In the genomic region with DNA sequence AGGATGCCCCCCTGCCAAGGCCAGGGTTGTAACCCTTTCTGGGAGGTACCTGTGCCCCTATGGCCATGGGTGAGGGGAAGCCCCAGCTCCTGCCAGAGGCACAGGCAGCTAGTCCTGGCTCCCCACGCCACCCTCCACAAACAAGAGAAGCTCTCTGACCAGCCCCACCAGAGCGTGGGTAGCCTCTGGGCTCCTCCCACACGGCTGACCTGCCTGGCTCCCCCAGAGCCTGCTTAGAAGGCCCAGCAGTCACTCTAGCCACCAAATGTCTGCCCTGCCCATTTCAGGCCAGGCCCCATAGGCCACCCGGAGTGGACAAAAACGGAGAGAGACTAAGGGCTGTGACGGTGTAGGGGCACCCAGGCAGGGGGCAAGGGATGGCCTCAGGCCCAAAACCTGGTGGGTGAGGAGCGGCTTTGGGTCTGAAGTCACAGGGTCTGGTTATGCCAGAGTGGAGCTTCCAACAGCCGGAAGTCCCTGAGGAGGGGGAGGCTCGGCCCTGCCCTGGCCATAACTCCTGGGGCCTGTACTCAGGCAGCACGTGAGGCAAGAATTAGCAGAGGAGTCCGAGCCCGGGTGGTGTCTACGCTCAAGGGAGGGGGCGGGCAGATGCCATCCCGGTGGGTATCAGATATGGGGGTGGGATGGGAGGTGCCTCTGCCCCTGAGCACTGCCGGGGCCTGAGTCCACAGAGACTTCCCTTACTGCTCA, we compare ENCODE assay signal across 19 cellular contexts.
DNase-seq lines count a peak whose midpoint lies in the region; ATAC-seq, FAIRE-seq and TF ChIP-seq lines count a peak whose summit lies in the region.
"Had no signal": no experiment of that assay in that cellular context is flagged by ENCODE, and none has a peak within 500 bp of the region (broad histone marks: within the 10 kb centered on the region; RNA-seq: fewer than 3 reads in every experiment).

No MANE protein-coding gene starts in this region.

- in situ Hi-C loops in IMR-90 (cut with MboI; ENCODE audit: low sequenced_read_pairs) = no loop called here
- in situ Hi-C loops in HepG2 (cut with HindIII; ENCODE audit: extremely low pct_ligation_motif_present, low pct_unique_long_range_greater_than_20kb) = no loop called here
- in situ Hi-C loops in ACHN (cut with HindIII; ENCODE audit: low pct_ligation_motif_present, low pct_unique_long_range_greater_than_20kb, low sequenced_read_pairs) = no loop called here

- no peak overlapping the region for H2BK20ac ChIP-seq in IMR-90 (ENCODE audit: low read depth, low read length)

- no peak overlapping the region for H3K23ac ChIP-seq in IMR-90 (ENCODE audit: low read depth, low read length)

- WGBS in IMR-90 (ENCODE audit: extremely low coverage in 2 of 2, insufficient read length in 1 of 2), 2 experiments = 92% methylated on average over 8 of the region's 16 CpGs; no CpG with 5 or more reads in 1 of the 2 experiments
- WGBS in HepG2 (ENCODE audit: low lambda C conversion rate) = 53% methylated on average over 10 of the region's 16 CpGs

- H3K4ac ChIP-seq in IMR-90 (ENCODE audit: low read depth, low read length) = no peak overlapping the region

- no peaks in the 10 kb centered on the region for H3K36me3 Mint-ChIP-seq in stimulated activated effector memory CD8-positive, alpha-beta T cell treated with anti-CD3 and anti-CD28 coated beads, Interleukin-12 subunit alpha, Interleukin-12 subunit beta, amount 100 ng/mL, for 72 hours
- H3K36me3 Mint-ChIP-seq: activated naive CD4-positive, alpha-beta T cell treated with anti-CD3 and anti-CD28 coated beads, Interleukin-2, amount 10 ng/mL, durations not matched to agents 7 days and 5 days; natural killer cell treated with Interleukin-12 subunit alpha and Interleukin-12 subunit beta and Interleukin-15 and Interleukin-18, amount 100 ng/mL, for 72 hours had no signal

- no peak overlapping the region for H3K56ac ChIP-seq in IMR-90 (ENCODE audit: extremely low read depth, insufficient read depth, low read length)

- BruUV-seq in IMR-90 (replicated peaks; lab: Mats Ljungman, UMichigan) (no TSS peak), HepG2 (replicated peaks; lab: Mats Ljungman, UMichigan) (no TSS peak)

- dilution Hi-C loops in IMR-90 (cut with HindIII; ENCODE audit: low sequenced_read_pairs, unreplicated experiment) = no loop called here

- no peak overlapping the region for H3K14ac ChIP-seq in IMR-90 (replicated peaks; ENCODE audit: low read depth, low read length)

- H3K27ac ChIP-seq in IMR-90 (ENCODE audit: insufficient read depth, low read length) = no peak overlapping the region
- no peak overlapping the region for H3K27ac ChIP-seq in HepG2 (ENCODE audit: extremely low read length, insufficient read depth, low read length)
- H3K27ac ChIP-seq: coronary artery, SJSA1, spleen had no signal

- H3K36me3 ChIP-seq in IMR-90 (ENCODE audit: control insufficient read depth, insufficient read depth, low read length) (no peaks in the 10 kb centered on the region), HepG2 (replicated peaks in 1 of 2; ENCODE audit: control insufficient read depth in 1 of 2, insufficient read depth in 2 of 2, low read length in 2 of 2) (no peaks in the 10 kb centered on the region)
- H3K36me3 ChIP-seq: SJSA1 had no signal

- no peak overlapping the region for H2BK15ac ChIP-seq in IMR-90 (ENCODE audit: low read depth, low read length)

- TF ChIP-seq CTCF in IMR-90 (conservative IDR thresholded peaks at IDR 0.05; ENCODE audit: low read depth, low read length) (no peak), HepG2 (CRISPR knock-in tag; IDR thresholded peaks at IDR 0.05) (no peak)

- H2AK5ac ChIP-seq in IMR-90 (ENCODE audit: low read depth, low read length) = no peak overlapping the region

- H3K9me3 Mint-ChIP-seq in stimulated activated effector memory CD8-positive, alpha-beta T cell treated with anti-CD3 and anti-CD28 coated beads, Interleukin-12 subunit alpha, Interleukin-12 subunit beta, amount 100 ng/mL, for 72 hours = no peaks in the 10 kb centered on the region
- H3K9me3 Mint-ChIP-seq: activated naive CD4-positive, alpha-beta T cell treated with anti-CD3 and anti-CD28 coated beads, Interleukin-2, amount 10 ng/mL, durations not matched to agents 7 days and 5 days; activated T-cell treated with anti-CD3 and anti-CD28 coated beads, Interleukin-2, amount 50 U/mL, for 24 hours; natural killer cell treated with Interleukin-12 subunit alpha and Interleukin-12 subunit beta and Interleukin-15 and Interleukin-18, amount 100 ng/mL, for 72 hours had no signal

- H3K4me1 ChIP-seq in IMR-90 (ENCODE audit: control insufficient read depth, insufficient read depth, low read length) = no peaks in the 10 kb centered on the region
- peaks cover 13% of the 10 kb centered on the region for H3K4me1 ChIP-seq in HepG2 (ENCODE audit: insufficient read depth, low read length)
- H3K4me1 ChIP-seq: SJSA1 had no signal

- TF ChIP-seq RAD21 in IMR-90 (IDR thresholded peaks at IDR 0.05; ENCODE audit: low read length) = no peak
- TF ChIP-seq RAD21 in HepG2 (CRISPR knock-in tag; IDR thresholded peaks at IDR 0.05) = no peak

- TF ChIP-seq POLR2A in IMR-90 (IDR thresholded peaks at IDR 0.05; ENCODE audit: low read depth, low read length) (no peak), HepG2 (IDR thresholded peaks at IDR 0.05; ENCODE audit: insufficient read depth in 1 of 2, low read depth in 2 of 2, low read length in 2 of 2) (no peak)

- H3K9ac ChIP-seq in IMR-90 (ENCODE audit: low read depth, low read length) = no peak overlapping the region
- no peak overlapping the region for H3K9ac ChIP-seq in HepG2 (ENCODE audit: insufficient read depth, low read depth, low read length)

- H3K4me2 ChIP-seq in IMR-90 (ENCODE audit: low read depth, low read length) = no peak overlapping the region
- no peak overlapping the region for H3K4me2 ChIP-seq in HepG2 (ENCODE audit: low read depth, low read length)

- H2BK5ac ChIP-seq in IMR-90 (ENCODE audit: low read depth, low read length, poor library complexity, severe bottlenecking) = no peak overlapping the region

- no peaks in the 10 kb centered on the region for H3K79me2 ChIP-seq in HepG2 (ENCODE audit: insufficient read depth, low read length)

- FAIRE-seq in HepG2 (lab: Jason Lieb, UNC) = no peak
- FAIRE-seq: endometrium had no signal

- no peak overlapping the region for H4K91ac ChIP-seq in IMR-90 (ENCODE audit: insufficient read depth, low read depth, low read length)

- peak overlapping the region; percentile 43 for H3K27ac Mint-ChIP-seq in stimulated activated effector memory CD8-positive, alpha-beta T cell treated with anti-CD3 and anti-CD28 coated beads, Interleukin-12 subunit alpha, Interleukin-12 subunit beta, amount 100 ng/mL, for 72 hours
- H3K27ac Mint-ChIP-seq: activated CD8-positive, alpha-beta T cell treated with anti-CD3 and anti-CD28 coated beads, Interleukin-2, amount 10 ng/mL, durations not matched to agents 7 days and 5 days; activated naive CD4-positive, alpha-beta T cell treated with anti-CD3 and anti-CD28 coated beads, Interleukin-2, amount 10 ng/mL, durations not matched to agents 7 days and 5 days; activated T-cell treated with anti-CD3 and anti-CD28 coated beads, Interleukin-2, amount 50 U/mL, for 24 hours; natural killer cell treated with Interleukin-12 subunit alpha and Interleukin-12 subunit beta and Interleukin-15 and Interleukin-18, amount 100 ng/mL, for 72 hours had no signal

- H3K4me3 Mint-ChIP-seq in stimulated activated effector memory CD8-positive, alpha-beta T cell treated with anti-CD3 and anti-CD28 coated beads, Interleukin-12 subunit alpha, Interleukin-12 subunit beta, amount 100 ng/mL, for 72 hours = no peak overlapping the region
- H3K4me3 Mint-ChIP-seq: activated CD8-positive, alpha-beta T cell treated with anti-CD3 and anti-CD28 coated beads, Interleukin-2, amount 10 ng/mL, durations not matched to agents 7 days and 5 days; activated naive CD4-positive, alpha-beta T cell treated with anti-CD3 and anti-CD28 coated beads, Interleukin-2, amount 10 ng/mL, durations not matched to agents 7 days and 5 days; activated T-cell treated with anti-CD3 and anti-CD28 coated beads, Interleukin-2, amount 50 U/mL, for 24 hours; natural killer cell treated with Interleukin-12 subunit alpha and Interleukin-12 subunit beta and Interleukin-15 and Interleukin-18, amount 100 ng/mL, for 72 hours had no signal

- no peak overlapping the region for H4K5ac ChIP-seq in IMR-90 (ENCODE audit: low read depth, low read length)

- no peak overlapping the region for H3K18ac ChIP-seq in IMR-90 (ENCODE audit: low read depth, low read length)

- ATAC-seq in IMR-90 (ENCODE audit: low read depth) = no peak
- peak; percentile 8; the same call in 2 of the 3 replicates for ATAC-seq in SK-N-SH treated with all-trans-retinoic acid at 6 μM for 48 hours
- peak; percentile 23 for ATAC-seq in HepG2
- ATAC-seq in stimulated activated effector memory CD8-positive, alpha-beta T cell treated with anti-CD3 and anti-CD28 coated beads, Interleukin-12 subunit alpha, Interleukin-12 subunit beta, amount 100 ng/mL, for 72 hours = no peak
- no peak for ATAC-seq in HG03469 (IDR thresholded peaks at IDR 0.05; ENCODE audit: unreplicated experiment)
- ATAC-seq: activated CD4-positive, CD25-positive, alpha-beta regulatory T cell treated with anti-CD3 and anti-CD28 coated beads, Interleukin-2, amount 50 U/mL, for 24 hours; activated CD8-positive, alpha-beta T cell treated with anti-CD3 and anti-CD28 coated beads, Interleukin-2, amount 10 ng/mL, durations not matched to agents 7 days and 5 days; natural killer cell treated with Interleukin-12 subunit alpha and Interleukin-12 subunit beta and Interleukin-15 and Interleukin-18, amount 100 ng/mL, for 72 hours had no signal

- POLR2A ChIA-PET in IMR-90 (lab: Charles Lee; ENCODE audit: unreplicated experiment) = no interaction called here
- POLR2A ChIA-PET in HepG2 (lab: Yijun Ruan, JAX) = no interaction called here

- H4K20me1 ChIP-seq in IMR-90 (ENCODE audit: insufficient read depth, low read length) (no peaks in the 10 kb centered on the region), HepG2 (ENCODE audit: insufficient read depth, low read length) (no peaks in the 10 kb centered on the region)

- CTCF ChIA-PET in IMR-90 (lab: Yijun Ruan, JAX) (no interaction called here), HepG2 (lab: Yijun Ruan, JAX; ENCODE audit: low intra/inter-chr PET ratio, low total read pairs) (no interaction called here)

- H2AK9ac ChIP-seq in IMR-90 (replicated peaks; ENCODE audit: low read depth, low read length, poor library complexity) = peak overlapping the region; percentile 78

- DNase-seq in IMR-90 (no peak), HepG2 (ENCODE audit: low spot score) (no peak), ACHN (no peak), NCI-H2081 (lab: John Stamatoyannopoulos, UW) (no peak), SK-N-DZ (ENCODE audit: low spot score) (no peak)
- DNase-seq in stimulated activated effector memory CD8-positive, alpha-beta T cell treated with anti-CD3 and anti-CD28 coated beads, Interleukin-12 subunit alpha, Interleukin-12 subunit beta, amount 100 ng/mL, for 72 hours (ENCODE audit: low spot score in 2 of 2) = no peak
- DNase-seq: activated CD8-positive, alpha-beta T cell treated with anti-CD3 and anti-CD28 coated beads, Interleukin-2, amount 10 ng/mL, durations not matched to agents 7 days and 5 days; activated naive CD4-positive, alpha-beta T cell treated with anti-CD3 and anti-CD28 coated beads, Interleukin-2, amount 10 ng/mL, durations not matched to agents 7 days and 5 days; activated T-cell treated with anti-CD3 and anti-CD28 coated beads, Interleukin-2, amount 50 U/mL, for 24 hours; OCI-M1; spleen; stimulated activated CD8-positive, alpha-beta memory T cell treated with anti-CD3 and anti-CD28 coated beads, Interleukin-4, amount 100 ng/mL, for 48 hours had no signal

- H3K9me1 ChIP-seq in IMR-90 (ENCODE audit: insufficient read depth, low read length) = 0 out of 2 replicates have a peak, but pooled peaks cover under 1% of the 10 kb centered on the region

- H3K27me3 ChIP-seq in IMR-90 (ENCODE audit: control insufficient read depth, insufficient read depth, low read length) (peaks cover 8% of the 10 kb centered on the region; the same call in 1 of the 2 replicates), HepG2 (ENCODE audit: control insufficient read depth in 1 of 2, insufficient read depth in 2 of 2, low read length in 2 of 2) (no peaks in the 10 kb centered on the region; a peak in 1 of 5 replicates)

- H3K9me3 ChIP-seq in IMR-90 (ENCODE audit: control insufficient read depth, insufficient read depth, low read length) (peaks cover 3% of the 10 kb centered on the region; the same call in 1 of the 2 replicates), HepG2 (ENCODE audit: low read length) (no peaks in the 10 kb centered on the region)
- H3K9me3 ChIP-seq: SJSA1, spleen had no signal

- H3K4me3 ChIP-seq in IMR-90 (ENCODE audit: insufficient read depth, low read depth, low read length) = no peak overlapping the region
- H3K4me3 ChIP-seq in HepG2 (replicated peaks in 1 of 3; ENCODE audit: insufficient read depth in 1 of 3, low read depth in 2 of 3, low read length in 3 of 3) = no peak overlapping the region
- H3K4me3 ChIP-seq: coronary artery, SJSA1, spleen had no signal

- H2BK120ac ChIP-seq in IMR-90 (ENCODE audit: low read depth, low read length) = no peak overlapping the region

- TF ChIP-seq EP300 in HepG2 (IDR thresholded peaks at IDR 0.05; ENCODE audit: low read depth in 2 of 2, low read length in 2 of 2) = no peak
- TF ChIP-seq EP300 in HepG2 (CRISPR knock-in tag; IDR thresholded peaks at IDR 0.05; ENCODE audit: borderline replicate concordance) = no peak

- intact Hi-C loops in IMR-90 (cut with micrococcal nuclease) (no loop called here), HepG2 (cut with micrococcal nuclease; ENCODE audit: unreplicated experiment) (no loop called here)

- no peaks in the 10 kb centered on the region for H3K4me1 Mint-ChIP-seq in stimulated activated effector memory CD8-positive, alpha-beta T cell treated with anti-CD3 and anti-CD28 coated beads, Interleukin-12 subunit alpha, Interleukin-12 subunit beta, amount 100 ng/mL, for 72 hours

- no peaks in the 10 kb centered on the region for H3K79me1 ChIP-seq in IMR-90 (ENCODE audit: low read depth in 1 of 2, low read length in 2 of 2)

- H2AFZ ChIP-seq in IMR-90 (replicated peaks; ENCODE audit: low read length, poor library complexity) = no peak overlapping the region
- no peak overlapping the region for H2AFZ ChIP-seq in HepG2 (ENCODE audit: low read length)

- H4K8ac ChIP-seq in IMR-90 (ENCODE audit: low read depth in 2 of 2, low read length in 2 of 2) = no peak overlapping the region

Comparison
In these comparisons a context has a peak if more than half of its experiments do, and no peak if none do; other contexts are left out.
1. ATAC-seq: peak in SK-N-SH treated with all-trans-retinoic acid at 6 μM for 48 hours (single experiment) and HepG2 (single experiment); none in IMR-90 (single experiment), stimulated activated effector memory CD8-positive, alpha-beta T cell treated with anti-CD3 and anti-CD28 coated beads, Interleukin-12 subunit alpha, Interleukin-12 subunit beta, amount 100 ng/mL, for 72 hours (single experiment) and HG03469 (single experiment).